In genomic region chr1:167103236-167103894, GRCh38 we compare ENCODE assay signal across 18 cellular contexts. TPM values are rescaled to one million over a fixed set of nuclear protein-coding genes. Genes with fewer than 3 reads are reported as not detected.
DNase-seq lines count a peak whose midpoint lies in the region; ATAC-seq, FAIRE-seq and TF ChIP-seq lines count a peak whose summit lies in the region.
"Had no signal": no experiment of that assay in that cellular context is flagged by ENCODE, and none has a peak within 500 bp of the region (broad histone marks: within the 10 kb centered on the region; RNA-seq: fewer than 3 reads in every experiment).

No MANE protein-coding gene starts in this region.

- intact Hi-C loops in Calu3 (cut with micrococcal nuclease; ENCODE audit: unreplicated experiment) = no loop called here

- peaks cover 41% of the 10 kb centered on the region for H3K4me1 Mint-ChIP-seq in activated naive CD4-positive, alpha-beta T cell treated with anti-CD3 and anti-CD28 coated beads, Interleukin-2, amount 50 U/mL, for 24 hours
- H3K4me1 Mint-ChIP-seq in Calu3 (ENCODE audit: low read depth, unreplicated experiment) = peaks cover 21% of the 10 kb centered on the region

- no TSS peak for BruUV-seq in Calu3 (replicated peaks; lab: Mats Ljungman, UMichigan)

- no peaks in the 10 kb centered on the region for H3K36me3 ChIP-seq in bronchial epithelial cell (ENCODE audit: control insufficient read depth, insufficient read depth, low read length)
- H3K36me3 ChIP-seq: upper lobe of right lung had no signal

- DNase-seq in activated naive CD4-positive, alpha-beta T cell treated with anti-CD3 and anti-CD28 coated beads, Interleukin-2, amount 50 U/mL, for 16 hours = no peak
- DNase-seq in NCI-H146 (lab: John Stamatoyannopoulos, UW) = peak; percentile 69
- DNase-seq in bronchial epithelial cell (ENCODE audit: low read depth) = peak; percentile 90
- peak; percentile 30 for DNase-seq in stimulated activated naive CD8-positive, alpha-beta T cell treated with anti-CD3 and anti-CD28 coated beads, Interleukin-15, Interleukin-2, amounts not matched to agents 100 U/mL and 50 U/mL, for 24 hours
- no peak for DNase-seq in Calu3
- DNase-seq in cerebellar nuclear complex (lab: John Stamatoyannopoulos, UW) = no peak
- DNase-seq: GF-D8; naive thymus-derived CD8-positive, alpha-beta T cell; NCI-H1417 treated with DMSO at 0.1 percent for 48 hours; upper lobe of right lung had no signal

- H3K4me3 Mint-ChIP-seq in activated naive CD4-positive, alpha-beta T cell treated with anti-CD3 and anti-CD28 coated beads, Interleukin-2, amount 50 U/mL, for 24 hours = peak overlapping the region; percentile 49
- no peak overlapping the region for H3K4me3 Mint-ChIP-seq in Calu3 (ENCODE audit: low read depth, unreplicated experiment)

- H3K36me3 Mint-ChIP-seq in activated naive CD4-positive, alpha-beta T cell treated with anti-CD3 and anti-CD28 coated beads, Interleukin-2, amount 50 U/mL, for 24 hours = no peaks in the 10 kb centered on the region
- H3K36me3 Mint-ChIP-seq in Calu3 (ENCODE audit: insufficient read depth, unreplicated experiment) = no peaks in the 10 kb centered on the region

- H3K27me3 ChIP-seq in bronchial epithelial cell (ENCODE audit: control insufficient read depth, insufficient read depth, low read length) = peaks cover 2% of the 10 kb centered on the region
- H3K27me3 ChIP-seq: upper lobe of right lung had no signal

- no peak for FAIRE-seq in bronchial epithelial cell (lab: Jason Lieb, UNC)
- FAIRE-seq: HepG2, keratinocyte had no signal

- CTCF ChIA-PET in Calu3 (lab: Charles Lee) = interaction anchor here (1.0 kb wide), 1 partner anchor 117 kb away, joined by 3 read pairs; no protein-coding TSS in a partner anchor

- no peak overlapping the region for H3K4me3 ChIP-seq in bronchial epithelial cell (ENCODE audit: low read depth, low read length)
- H3K4me3 ChIP-seq: skin epidermis, upper lobe of right lung had no signal

- no peaks in the 10 kb centered on the region for H3K27me3 Mint-ChIP-seq in activated naive CD4-positive, alpha-beta T cell treated with anti-CD3 and anti-CD28 coated beads, Interleukin-2, amount 50 U/mL, for 24 hours
- H3K27me3 Mint-ChIP-seq in Calu3 (ENCODE audit: unreplicated experiment) = no peaks in the 10 kb centered on the region

- peak overlapping the region; percentile 76 for H3K27ac Mint-ChIP-seq in activated naive CD4-positive, alpha-beta T cell treated with anti-CD3 and anti-CD28 coated beads, Interleukin-2, amount 50 U/mL, for 24 hours
- no peak overlapping the region for H3K27ac Mint-ChIP-seq in Calu3 (ENCODE audit: unreplicated experiment)

- peaks cover 6% of the 10 kb centered on the region for H3K9me3 Mint-ChIP-seq in activated naive CD4-positive, alpha-beta T cell treated with anti-CD3 and anti-CD28 coated beads, Interleukin-2, amount 50 U/mL, for 24 hours
- H3K9me3 Mint-ChIP-seq in Calu3 (ENCODE audit: low read depth, unreplicated experiment) = peaks cover 2% of the 10 kb centered on the region
- H3K9me3 Mint-ChIP-seq: central memory CD8-positive, alpha-beta T cell; naive thymus-derived CD8-positive, alpha-beta T cell had no signal

- ATAC-seq in stimulated activated naive CD8-positive, alpha-beta T cell treated with anti-CD3 and anti-CD28 coated beads, Interleukin-15, Interleukin-2, amounts not matched to agents 100 U/mL and 50 U/mL, for 24 hours = peak; percentile 93
- no peak for ATAC-seq in HG02759 (IDR thresholded peaks at IDR 0.05; ENCODE audit: unreplicated experiment)
- ATAC-seq: HepG2, upper lobe of right lung had no signal

- TF ChIP-seq CTCF in bronchial epithelial cell (IDR thresholded peaks at IDR 0.05; ENCODE audit: insufficient read depth, low read length, severe bottlenecking) (no peak), Calu3 (IDR thresholded peaks at IDR 0.05; ENCODE audit: unreplicated experiment) (no peak)

RNA-seq across cellular contexts. Expression of gene STYXL2, which starts 9.5 kb away (rescaled TPM):
- total RNA-seq in bronchial epithelial cell (not detected in 2 replicates), Calu3 (2022) (not detected in 2 replicates)
- total RNA-seq: fibroblast of lung; HepG2; naive thymus-derived CD8-positive, alpha-beta T cell; T-helper 1 cell treated with Interleukin-12 subunit alpha and Interleukin-12 subunit beta and Interleukin-4 antibody, amounts not matched to agents 30 ng/mL and 1 ng/mL, for 36 hours had no signal

RNA-seq across cellular contexts. Expression of gene GPA33, which starts 13.2 kb away (rescaled TPM):
- total RNA-seq in bronchial epithelial cell (not detected in 2 replicates), Calu3 (2022) (not detected in 2 replicates)
- total RNA-seq: fibroblast of lung, HepG2 had no signal

Comparison
In these comparisons a context has a peak if more than half of its experiments do, and no peak if none do; other contexts are left out.
1. DNase-seq: peak in NCI-H146 (single experiment), bronchial epithelial cell (single experiment) and stimulated activated naive CD8-positive, alpha-beta T cell treated with anti-CD3 and anti-CD28 coated beads, Interleukin-15, Interleukin-2, amounts not matched to agents 100 U/mL and 50 U/mL, for 24 hours (single experiment); none in activated naive CD4-positive, alpha-beta T cell treated with anti-CD3 and anti-CD28 coated beads, Interleukin-2, amount 50 U/mL, for 16 hours (single experiment), Calu3 (single experiment) and cerebellar nuclear complex (0 of 2).